Comparison of ENCODE assay signal across 21 cellular contexts in the genomic region with DNA sequence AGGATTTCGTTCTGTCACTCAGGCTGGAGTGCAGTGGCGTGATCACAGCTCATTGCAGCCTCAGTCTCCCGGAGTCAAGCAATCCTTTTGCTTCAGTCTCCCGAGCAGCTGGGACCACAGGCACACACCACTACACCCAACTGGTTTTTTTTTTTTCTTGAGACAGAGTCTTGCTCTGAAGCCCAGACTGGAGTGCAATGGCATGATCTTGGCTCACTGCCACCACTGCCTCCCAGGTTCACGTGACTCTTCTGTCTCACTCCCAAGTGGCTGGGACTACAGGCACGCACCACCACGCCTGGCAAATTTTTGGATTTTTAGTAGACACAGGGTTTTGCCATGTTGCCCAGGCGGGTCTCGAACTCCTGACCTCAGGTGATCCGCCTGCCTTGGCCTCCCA. TPM values are rescaled to one million over a fixed set of nuclear protein-coding genes. Genes with fewer than 3 reads are reported as not detected.
A peak's percentile ranks its signal among the peaks of the same experiment; 100 is the strongest.
DNase-seq lines count a peak whose midpoint lies in the region; ATAC-seq and TF ChIP-seq lines count a peak whose summit lies in the region.
"Had no signal": no experiment of that assay in that cellular context is flagged by ENCODE, and none has a peak within 500 bp of the region (broad histone marks: within the 10 kb centered on the region; RNA-seq: fewer than 3 reads in every experiment).

No MANE protein-coding gene starts in this region.

- peaks cover 5 to 8% of the 10 kb centered on the region in 2 donors for H3K27me3 Mint-ChIP-seq in natural killer cell treated with Interleukin-12 subunit alpha and Interleukin-12 subunit beta and Interleukin-15 and Interleukin-18, amount 100 ng/mL, for 72 hours
- H3K27me3 Mint-ChIP-seq in natural killer cell (ENCODE audit: low read depth in 2 of 2), result peaks cover 9 to 10% of the 10 kb centered on the region in 2 donors

- H3K4me1 Mint-ChIP-seq in natural killer cell treated with Interleukin-12 subunit alpha and Interleukin-12 subunit beta and Interleukin-15 and Interleukin-18, amount 100 ng/mL, for 72 hours (ENCODE audit: low read depth in 2 of 2), result peaks cover 0 to 3% of the 10 kb centered on the region in 2 donors
- no peaks in the 10 kb centered on the region for H3K4me1 Mint-ChIP-seq in natural killer cell

- H3K4me3 Mint-ChIP-seq in natural killer cell treated with Interleukin-12 subunit alpha and Interleukin-12 subunit beta and Interleukin-15 and Interleukin-18, amount 100 ng/mL, for 72 hours, result no peak overlapping the region
- H3K4me3 Mint-ChIP-seq in natural killer cell, result no peak overlapping the region
- H3K4me3 Mint-ChIP-seq: CD8-positive, alpha-beta memory T cell; HFFc6 had no signal

- peak; percentile 12 for DNase-seq in natural killer cell treated with Interleukin-12 subunit alpha and Interleukin-12 subunit beta and Interleukin-15 and Interleukin-18, amount 100 ng/mL, for 72 hours (ENCODE audit: low spot score)
- no peak for DNase-seq in natural killer cell
- peak; percentile 58 for DNase-seq in NCI-H2171 treated with DMSO at 0.1 percent for 48 hours (lab: John Stamatoyannopoulos, UW)
- DNase-seq in left colon, result peak in 1 of 2 donors; percentile 42
- no peak for DNase-seq in KBM-7
- no peak for DNase-seq in Ammon's horn (ENCODE audit: low spot score)
- no peak for DNase-seq in SW 1271 (lab: John Stamatoyannopoulos, UW)
- DNase-seq: C1 segment of cervical spinal cord; CD8-positive, alpha-beta memory T cell; DMS53; HFFc6; Karpas-422; NCI-H1048; NCI-H1436; NCI-H1930; NCI-H226; NCI-H526 treated with DMSO at 0.1 percent for 48 hours; NK-92 treated with Interleukin-12 subunit alpha and Interleukin-12 subunit beta, amount 100 ng/mL, for 24 hours; Peyer's patch; Right ventricle myocardium superior had no signal

- intact Hi-C loops in natural killer cell (cut with micrococcal nuclease) (no loop called here), left colon (cut with DNase I, micrococcal nuclease) (no loop called here)

- in situ Hi-C loops in KBM-7 (cut with MboI; ENCODE audit: low pct_unique_long_range_greater_than_20kb, low sequenced_read_pairs), result no loop called here

- H3K9me3 Mint-ChIP-seq in natural killer cell treated with Interleukin-12 subunit alpha and Interleukin-12 subunit beta and Interleukin-15 and Interleukin-18, amount 100 ng/mL, for 72 hours, result no peaks in the 10 kb centered on the region
- no peaks in the 10 kb centered on the region for H3K9me3 Mint-ChIP-seq in natural killer cell
- H3K9me3 Mint-ChIP-seq: CD8-positive, alpha-beta memory T cell; HFFc6 had no signal

- H3K27ac Mint-ChIP-seq in natural killer cell treated with Interleukin-12 subunit alpha and Interleukin-12 subunit beta and Interleukin-15 and Interleukin-18, amount 100 ng/mL, for 72 hours, result no peak overlapping the region
- H3K27ac Mint-ChIP-seq in natural killer cell, result no peak overlapping the region
- H3K27ac Mint-ChIP-seq: CD8-positive, alpha-beta memory T cell; HFFc6 had no signal

- ATAC-seq in natural killer cell treated with Interleukin-12 subunit alpha and Interleukin-12 subunit beta and Interleukin-15 and Interleukin-18, amount 100 ng/mL, for 72 hours, result no peak
- ATAC-seq in natural killer cell, result no peak
- peak; percentile 59 for ATAC-seq in left colon

- no peaks in the 10 kb centered on the region for H3K36me3 Mint-ChIP-seq in natural killer cell treated with Interleukin-12 subunit alpha and Interleukin-12 subunit beta and Interleukin-15 and Interleukin-18, amount 100 ng/mL, for 72 hours
- H3K36me3 Mint-ChIP-seq in natural killer cell, result no peaks in the 10 kb centered on the region
- H3K36me3 Mint-ChIP-seq: CD8-positive, alpha-beta memory T cell had no signal

- TF ChIP-seq CTCF in natural killer cell (IDR thresholded peaks at IDR 0.05), result no peak

RNA-seq across cellular contexts. Expression of a gene that starts 6.1 kb away (rescaled TPM):
- total RNA-seq in natural killer cell treated with Interleukin-12 subunit alpha and Interleukin-12 subunit beta and Interleukin-15 and Interleukin-18, amount 100 ng/mL, for 72 hours, result not detected
- not detected for total RNA-seq in natural killer cell
- total RNA-seq in left colon, result under 1 TPM in 1 of 2 donors, not detected in 1; 0.42 TPM
- total RNA-seq: A673; CD8-positive, alpha-beta memory T cell; HFFc6; Peyer's patch; Right ventricle myocardium superior had no signal

RNA-seq across cellular contexts. Expression of a gene that starts 11.2 kb away (rescaled TPM):
- total RNA-seq in natural killer cell treated with Interleukin-12 subunit alpha and Interleukin-12 subunit beta and Interleukin-15 and Interleukin-18, amount 100 ng/mL, for 72 hours, result 100 to 1,000 TPM; 345 to 348 TPM
- total RNA-seq in natural killer cell (100 to 1,000 TPM; 194 to 227 (median 212) TPM), left colon (100 to 1,000 TPM; 273 to 279 TPM)

RNA-seq across cellular contexts. Expression of a gene that starts 21.0 kb away (rescaled TPM):
- total RNA-seq in natural killer cell treated with Interleukin-12 subunit alpha and Interleukin-12 subunit beta and Interleukin-15 and Interleukin-18, amount 100 ng/mL, for 72 hours, result 10 to 100 TPM; 10.1 to 34.1 TPM
- 10 to 100 TPM in 2 of 3 donors, 1 to 10 TPM in 1; 9.8 to 13.8 (median 12.0) TPM for total RNA-seq in natural killer cell
- under 1 TPM; 0.22 to 0.64 TPM for total RNA-seq in left colon

RNA-seq across cellular contexts. Expression of a gene that starts 31.7 kb away (rescaled TPM):
- total RNA-seq in natural killer cell treated with Interleukin-12 subunit alpha and Interleukin-12 subunit beta and Interleukin-15 and Interleukin-18, amount 100 ng/mL, for 72 hours, result 10 to 100 TPM; 28.5 to 72.1 TPM
- total RNA-seq in natural killer cell (100 to 1,000 TPM in 2 of 3 donors, 10 to 100 TPM in 1; 92.0 to 102 (median 101) TPM), left colon (10 to 100 TPM; 29.0 to 32.4 TPM)

RNA-seq across cellular contexts. Expression of a gene that starts 43.5 kb away (rescaled TPM):
- 10 to 100 TPM; 46.6 to 64.9 TPM for total RNA-seq in natural killer cell treated with Interleukin-12 subunit alpha and Interleukin-12 subunit beta and Interleukin-15 and Interleukin-18, amount 100 ng/mL, for 72 hours
- 10 to 100 TPM; 17.6 to 22.1 (median 17.6) TPM for total RNA-seq in natural killer cell
- 10 to 100 TPM; 21.5 to 25.0 TPM for total RNA-seq in left colon

Comparison
In these comparisons a context has a peak if more than half of its experiments do, and no peak if none do; other contexts are left out.
1. DNase-seq: peak in natural killer cell treated with Interleukin-12 subunit alpha and Interleukin-12 subunit beta and Interleukin-15 and Interleukin-18, amount 100 ng/mL, for 72 hours (single experiment) and NCI-H2171 treated with DMSO at 0.1 percent for 48 hours (single experiment); none in natural killer cell (single experiment), KBM-7 (single experiment), Ammon's horn (single experiment) and SW 1271 (0 of 2).
2. RNA of a gene that starts 21.0 kb away (total RNA-seq): 10.1 to 34.1 TPM in natural killer cell treated with Interleukin-12 subunit alpha and Interleukin-12 subunit beta and Interleukin-15 and Interleukin-18, amount 100 ng/mL, for 72 hours and 9.8 to 13.8 TPM in natural killer cell; 0.22 to 0.64 TPM in left colon; every median in the first group is over 4 times any median in the second.